Comparison of ENCODE assay signal across 8 cellular contexts in genomic region chr12:132413931-132414588, GRCh38.
A peak's percentile ranks its signal among the peaks of the same experiment; 100 is the strongest.
DNase-seq lines count a peak whose midpoint lies in the region; ATAC-seq, FAIRE-seq and TF ChIP-seq lines count a peak whose summit lies in the region.

No MANE protein-coding gene starts in this region.

- H3K27ac ChIP-seq in C4-2B (no peak overlapping the region), HEK293 (ENCODE audit: extremely low read depth, low read depth, low read length) (no peak overlapping the region), astrocyte (ENCODE audit: low read depth, low read length) (no peak overlapping the region), right lobe of liver (no peak overlapping the region)

- H2AFZ ChIP-seq in astrocyte (ENCODE audit: low read depth, low read length) = no peak overlapping the region

- TF ChIP-seq CTCF in C4-2B (conservative IDR thresholded peaks at IDR 0.05) (peak; percentile 38), HEK293 (tag by site-specific recombination; IDR thresholded peaks at IDR 0.05) (peak; percentile 81), astrocyte (IDR thresholded peaks at IDR 0.05; ENCODE audit: insufficient read depth, low read depth, low read length) (peak; percentile 14), right lobe of liver (IDR thresholded peaks at IDR 0.05) (peak; percentile 22 to 31 (median 26))

- H3K27me3 ChIP-seq in astrocyte (ENCODE audit: insufficient read depth, low read length) (peaks cover 5% of the 10 kb centered on the region), right lobe of liver (no peaks in the 10 kb centered on the region)

- H3K9me3 ChIP-seq in HEK293 (ENCODE audit: control insufficient read depth, insufficient read depth, low read depth, low read length) = no peaks in the 10 kb centered on the region
- no peaks in the 10 kb centered on the region for H3K9me3 ChIP-seq in astrocyte (ENCODE audit: insufficient read depth, low read depth, low read length)
- H3K9me3 ChIP-seq in right lobe of liver = no peaks in the 10 kb centered on the region

- H3K79me2 ChIP-seq in astrocyte (ENCODE audit: insufficient read depth, low read length) = no peaks in the 10 kb centered on the region

- TF ChIP-seq POLR2A in right lobe of liver (IDR thresholded peaks at IDR 0.05) = no peak

- H3K36me3 Mint-ChIP-seq in astrocyte (ENCODE audit: low read depth, unreplicated experiment) = no peaks in the 10 kb centered on the region

- peak in 1 of 4 donors; percentile 19 for ATAC-seq in right lobe of liver

- H3K4me1 ChIP-seq in HEK293 (ENCODE audit: control insufficient read depth, insufficient read depth, low read length) (no peaks in the 10 kb centered on the region), astrocyte (ENCODE audit: insufficient read depth, low read length) (no peaks in the 10 kb centered on the region), right lobe of liver (peaks cover 0 to 5% (median 0%) of the 10 kb centered on the region in 4 donors)

- H3K4me3 ChIP-seq in HEK293 (ENCODE audit: low read depth, low read length) = no peak overlapping the region
- H3K4me3 ChIP-seq in astrocyte (ENCODE audit: insufficient read depth, low read depth, low read length) = no peak overlapping the region
- H3K4me3 ChIP-seq in right lobe of liver = no peak overlapping the region

- H3K9me3 Mint-ChIP-seq in astrocyte (ENCODE audit: unreplicated experiment) = no peaks in the 10 kb centered on the region

- DNase-seq in astrocyte (ENCODE audit: low read depth) (no peak), right lobe of liver (no peak), HTR-8/SVneo (ENCODE audit: insufficient read length, low spot score) (no peak), A172 (ENCODE audit: low spot score) (no peak), NCI-H187 treated with DMSO at 0.1 percent for 48 hours (lab: John Stamatoyannopoulos, UW) (no peak)
- no peak for DNase-seq in stimulated activated CD4-positive, alpha-beta T cell treated with anti-CD3 and anti-CD28 coated beads, Interleukin-12 subunit alpha, Interleukin-12 subunit beta, amount 100 ng/mL, for 4 hours

- H3K27ac Mint-ChIP-seq in astrocyte (ENCODE audit: unreplicated experiment) = no peak overlapping the region

- no peak overlapping the region for H3K9ac ChIP-seq in astrocyte (ENCODE audit: low read length)

- no peaks in the 10 kb centered on the region for H3K4me1 Mint-ChIP-seq in astrocyte (ENCODE audit: low read depth, unreplicated experiment)

- no peaks in the 10 kb centered on the region for H4K20me1 ChIP-seq in astrocyte (ENCODE audit: insufficient read depth, low read length)

- H3K4me3 Mint-ChIP-seq in astrocyte (ENCODE audit: unreplicated experiment) = no peak overlapping the region

- WGBS in right lobe of liver (ENCODE audit: insufficient coverage, low coverage, low lambda C conversion rate, missing lambda C conversion rate) = 5% methylated on average over 4 of the region's 36 CpGs

- POLR2A ChIA-PET in HEK293 (lab: Yijun Ruan, JAX) = interaction anchor here (0.7 to 2.1 kb wide), 2 partner anchors 242 to 260 kb away, joined by 4 to 9 read pairs; no protein-coding TSS in a partner anchor

- CTCF ChIA-PET in HEK293 (lab: Yijun Ruan, JAX) = interaction anchor here (0.6 to 3.5 kb wide), 45 partner anchors 9 to 460 kb away, joined by 3 to 68 read pairs (median 4); partner anchors contain the start of gene P2RX2

- no peak overlapping the region for H3K4me2 ChIP-seq in astrocyte (ENCODE audit: low read length)

- intact Hi-C loops in right lobe of liver (cut with DNase I) = loop anchor here in 1 of 2 donors (10.0 kb wide), 2 partner anchors 151 to 231 kb away; no protein-coding TSS in a partner anchor

- peaks cover 20% of the 10 kb centered on the region for H3K27me3 Mint-ChIP-seq in astrocyte (ENCODE audit: low read depth, unreplicated experiment)

- no peaks in the 10 kb centered on the region for H3K36me3 ChIP-seq in HEK293 (ENCODE audit: control insufficient read depth in 2 of 2, insufficient read depth in 1 of 2, low read length in 2 of 2)
- no peaks in the 10 kb centered on the region for H3K36me3 ChIP-seq in astrocyte (ENCODE audit: insufficient read depth, low read length)
- H3K36me3 ChIP-seq in right lobe of liver = no peaks in the 10 kb centered on the region

- FAIRE-seq in astrocyte (lab: Jason Lieb, UNC) = no peak
- FAIRE-seq in HTR-8/SVneo (lab: Jason Lieb, UNC) = no peak

TF ChIP-seq in HEK293, 187 proteins besides CTCF, POLR2A, EP300 and RAD21 (continues in another document):
- TF ChIP-seq ZNF660 (tag by site-specific recombination; IDR thresholded peaks at IDR 0.05) = no peak
- TF ChIP-seq ZNF654 (tag by site-specific recombination; IDR thresholded peaks at IDR 0.05; ENCODE audit: low read depth) = peak; percentile 64
- peak; percentile 75 for TF ChIP-seq ZNF600 (tag by site-specific recombination; IDR thresholded peaks at IDR 0.05)
- TF ChIP-seq ZNF366 (tag by site-specific recombination; conservative IDR thresholded peaks at IDR 0.05) = no peak
- peak; percentile 61; the same call in 1 of the 2 replicates for TF ChIP-seq ZNF692 (tag by site-specific recombination; IDR thresholded peaks at IDR 0.05)
- no peak for TF ChIP-seq ZNF221 (tag by site-specific recombination; IDR thresholded peaks at IDR 0.05; ENCODE audit: borderline replicate concordance)
- 0 out of 2 replicates have a peak, but pooled peaks have one; percentile 47 for TF ChIP-seq KLF17 (tag by site-specific recombination; IDR thresholded peaks at IDR 0.05)
- TF ChIP-seq ZBTB10 (tag by site-specific recombination; IDR thresholded peaks at IDR 0.05) = 0 out of 2 replicates have a peak, but pooled peaks have one; percentile 27
- no peak for TF ChIP-seq ZFP69B (tag by site-specific recombination; IDR thresholded peaks at IDR 0.05)
- TF ChIP-seq ZBTB44 (tag by site-specific recombination; IDR thresholded peaks at IDR 0.05) = no peak
- TF ChIP-seq PBX3 (CRISPR knock-in tag; IDR thresholded peaks at IDR 0.05) = no peak
- TF ChIP-seq ZBTB21 (tag by site-specific recombination; IDR thresholded peaks at IDR 0.05) = no peak
- TF ChIP-seq ZXDB (tag by site-specific recombination; IDR thresholded peaks at IDR 0.05) = no peak

Comparison
In these comparisons a context has a peak if more than half of its experiments do, and no peak if none do; other contexts are left out.
1. CTCF ChIP-seq: peak in every context shown above with its lines; median percentile 81 in HEK293; 38 in C4-2B; 26 in right lobe of liver; 14 in astrocyte.